ENCODE assay signal across 33 cellular contexts in genomic region chr11:119414734-119415133, GRCh38. TPM values are rescaled to one million over a fixed set of nuclear protein-coding genes. Genes with fewer than 3 reads are reported as not detected.
"Had no signal": no experiment of that assay in that cellular context is flagged by ENCODE, and none has a peak within 500 bp of the region (broad histone marks: within the 10 kb centered on the region; RNA-seq: fewer than 3 reads in every experiment).

No MANE protein-coding gene starts in this region.

- H3K4me3 ChIP-seq: adrenal gland, body of pancreas, breast epithelium had no signal

- H3K9me3 ChIP-seq: adrenal gland, body of pancreas, breast epithelium had no signal

- H3K36me3 ChIP-seq: adrenal gland, brain microvascular endothelial cell, breast epithelium had no signal

- FAIRE-seq: astrocyte, TTC549 had no signal

- ATAC-seq: activated CD8-positive, alpha-beta T cell treated with anti-CD3 and anti-CD28 coated beads for 36 hours; activated naive CD4-positive, alpha-beta T cell treated with anti-CD3 and anti-CD28 coated beads, Interleukin-2, amount 50 U/mL, for 72 hours; activated T-cell treated with anti-CD3 and anti-CD28 coated beads, Interleukin-2, amount 50 U/mL, for 4 hours; activated T-cell treated with anti-CD3 and anti-CD28 coated beads, Interleukin-2, amount 50 U/mL, for 72 hours; activated T-helper 17 cell treated with anti-CD3 and anti-CD28 coated beads, Interleukin-2, amount 50 U/mL, for 72 hours; body of pancreas had no signal

- H3K27ac ChIP-seq: adrenal gland, body of pancreas, brain microvascular endothelial cell, breast epithelium, VCaP had no signal

- H3K4me1 ChIP-seq: adrenal gland, body of pancreas, breast epithelium had no signal

- DNase-seq: activated B cell treated with CpG ODN at 0.5 μM for 24 hours; activated CD4-positive, alpha-beta memory T cell treated with anti-CD3 and anti-CD28 coated beads for 36 hours; activated CD4-positive, alpha-beta T cell treated with anti-CD3 and anti-CD28 coated beads for 4 hours; activated CD4-positive, alpha-beta T cell treated with anti-CD3 and anti-CD28 coated beads, Interleukin-2, amount 10 ng/mL, durations not matched to agents 24 days and 14 days; activated CD4-positive, alpha-beta T cell treated with anti-CD3 and anti-CD28 coated beads, Interleukin-2, amount 50 U/mL, for 1 hour; activated CD4-positive, alpha-beta T cell treated with anti-CD3 and anti-CD28 coated beads, Interleukin-2, amount 50 U/mL, for 4 hours; activated CD4-positive, CD25-positive, alpha-beta regulatory T cell treated with anti-CD3 and anti-CD28 coated beads, Interleukin-2, amount 50 U/mL, for 72 hours; activated CD8-positive, alpha-beta memory T cell treated with anti-CD3 and anti-CD28 coated beads, Interleukin-2, amount 50 U/mL, for 4 hours; activated CD8-positive, alpha-beta T cell treated with anti-CD3 and anti-CD28 coated beads for 36 hours; activated effector memory CD4-positive, alpha-beta T cell treated with anti-CD3 and anti-CD28 coated beads, Interleukin-2, amount 50 U/mL, for 16 hours; activated gamma-delta T cell treated with Interleukin-2 at 50 U/mL for 16 hours; activated naive CD4-positive, alpha-beta T cell; activated naive CD4-positive, alpha-beta T cell treated with anti-CD3 and anti-CD28 coated beads for 36 hours; activated naive CD4-positive, alpha-beta T cell treated with anti-CD3 and anti-CD28 coated beads, Interleukin-2, amount 50 U/mL, for 16 hours; activated naive CD8-positive, alpha-beta T cell treated with anti-CD3 and anti-CD28 coated beads for 36 hours; activated T-cell treated with anti-CD3 and anti-CD28 coated beads for 4 hours; activated T-cell treated with anti-CD3 and anti-CD28 coated beads, Interleukin-2, amount 50 U/mL, for 1 hour; activated T-cell treated with anti-CD3 and anti-CD28 coated beads, Interleukin-2, amount 50 U/mL, for 4 hours; activated T-cell treated with anti-CD3 and anti-CD28 coated beads, Interleukin-2, amount 50 U/mL, for 72 hours; adrenal gland; amniotic stem cell; aorta; body of pancreas; brain microvascular endothelial cell; central memory CD4-positive, alpha-beta T cell; T-helper 2 cell; T-helper 9 cell had no signal

- H3K27me3 ChIP-seq: adrenal gland, body of pancreas, brain microvascular endothelial cell, breast epithelium had no signal

RNA-seq across cellular contexts. Expression of gene THY1, which starts 8.2 kb away (rescaled TPM):
- total RNA-seq: activated B cell treated with CpG ODN at 0.5 μM for 24 hours; activated naive CD4-positive, alpha-beta T cell treated with anti-CD3 and anti-CD28 coated beads, Interleukin-2, amount 50 U/mL, for 72 hours had no signal
